ENCODE assay signal across 1 cellular context in genomic region chrX:37846141-37846540, GRCh38.
TF ChIP-seq lines count a peak whose summit lies in the region.

No MANE protein-coding gene starts in this region.

TF ChIP-seq in GM12878, 131 proteins besides CTCF, POLR2A, EP300 and RAD21 (continued from another document):
- TF ChIP-seq BCLAF1 (IDR thresholded peaks at IDR 0.05) (no peak), RAD51 (IDR thresholded peaks at IDR 0.05) (no peak), ETV6 (conservative IDR thresholded peaks at IDR 0.05 in 1 of 2, IDR thresholded peaks at IDR 0.05 in 1 of 2; ENCODE audit: borderline replicate concordance in 1 of 2, low read depth in 1 of 2) (no peak), KAT2A (conservative IDR thresholded peaks at IDR 0.05; ENCODE audit: control insufficient read depth, low read depth, low read length) (no peak), SKIL (IDR thresholded peaks at IDR 0.05; ENCODE audit: low read depth, poor library complexity, severe bottlenecking) (no peak), CHD4 (IDR thresholded peaks at IDR 0.05) (no peak), ATF7 (IDR thresholded peaks at IDR 0.05; ENCODE audit: low read depth) (no peak), ASH2L (IDR thresholded peaks at IDR 0.05; ENCODE audit: borderline replicate concordance, low read depth) (no peak)
- TF ChIP-seq, protein P1, sequence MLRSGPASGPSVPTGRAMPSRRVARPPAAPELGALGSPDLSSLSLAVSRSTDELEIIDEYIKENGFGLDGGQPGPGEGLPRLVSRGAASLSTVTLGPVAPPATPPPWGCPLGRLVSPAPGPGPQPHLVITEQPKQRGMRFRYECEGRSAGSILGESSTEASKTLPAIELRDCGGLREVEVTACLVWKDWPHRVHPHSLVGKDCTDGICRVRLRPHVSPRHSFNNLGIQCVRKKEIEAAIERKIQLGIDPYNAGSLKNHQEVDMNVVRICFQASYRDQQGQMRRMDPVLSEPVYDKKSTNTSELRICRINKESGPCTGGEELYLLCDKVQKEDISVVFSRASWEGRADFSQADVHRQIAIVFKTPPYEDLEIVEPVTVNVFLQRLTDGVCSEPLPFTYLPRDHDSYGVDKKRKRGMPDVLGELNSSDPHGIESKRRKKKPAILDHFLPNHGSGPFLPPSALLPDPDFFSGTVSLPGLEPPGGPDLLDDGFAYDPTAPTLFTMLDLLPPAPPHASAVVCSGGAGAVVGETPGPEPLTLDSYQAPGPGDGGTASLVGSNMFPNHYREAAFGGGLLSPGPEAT (IDR thresholded peaks at IDR 0.05; ENCODE audit: low read depth), result no peak
- TF ChIP-seq, protein P2, sequence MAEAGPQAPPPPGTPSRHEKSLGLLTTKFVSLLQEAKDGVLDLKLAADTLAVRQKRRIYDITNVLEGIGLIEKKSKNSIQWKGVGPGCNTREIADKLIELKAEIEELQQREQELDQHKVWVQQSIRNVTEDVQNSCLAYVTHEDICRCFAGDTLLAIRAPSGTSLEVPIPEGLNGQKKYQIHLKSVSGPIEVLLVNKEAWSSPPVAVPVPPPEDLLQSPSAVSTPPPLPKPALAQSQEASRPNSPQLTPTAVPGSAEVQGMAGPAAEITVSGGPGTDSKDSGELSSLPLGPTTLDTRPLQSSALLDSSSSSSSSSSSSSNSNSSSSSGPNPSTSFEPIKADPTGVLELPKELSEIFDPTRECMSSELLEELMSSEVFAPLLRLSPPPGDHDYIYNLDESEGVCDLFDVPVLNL (IDR thresholded peaks at IDR 0.05; ENCODE audit: low read depth, low read length), result no peak
- TF ChIP-seq, protein P3, sequence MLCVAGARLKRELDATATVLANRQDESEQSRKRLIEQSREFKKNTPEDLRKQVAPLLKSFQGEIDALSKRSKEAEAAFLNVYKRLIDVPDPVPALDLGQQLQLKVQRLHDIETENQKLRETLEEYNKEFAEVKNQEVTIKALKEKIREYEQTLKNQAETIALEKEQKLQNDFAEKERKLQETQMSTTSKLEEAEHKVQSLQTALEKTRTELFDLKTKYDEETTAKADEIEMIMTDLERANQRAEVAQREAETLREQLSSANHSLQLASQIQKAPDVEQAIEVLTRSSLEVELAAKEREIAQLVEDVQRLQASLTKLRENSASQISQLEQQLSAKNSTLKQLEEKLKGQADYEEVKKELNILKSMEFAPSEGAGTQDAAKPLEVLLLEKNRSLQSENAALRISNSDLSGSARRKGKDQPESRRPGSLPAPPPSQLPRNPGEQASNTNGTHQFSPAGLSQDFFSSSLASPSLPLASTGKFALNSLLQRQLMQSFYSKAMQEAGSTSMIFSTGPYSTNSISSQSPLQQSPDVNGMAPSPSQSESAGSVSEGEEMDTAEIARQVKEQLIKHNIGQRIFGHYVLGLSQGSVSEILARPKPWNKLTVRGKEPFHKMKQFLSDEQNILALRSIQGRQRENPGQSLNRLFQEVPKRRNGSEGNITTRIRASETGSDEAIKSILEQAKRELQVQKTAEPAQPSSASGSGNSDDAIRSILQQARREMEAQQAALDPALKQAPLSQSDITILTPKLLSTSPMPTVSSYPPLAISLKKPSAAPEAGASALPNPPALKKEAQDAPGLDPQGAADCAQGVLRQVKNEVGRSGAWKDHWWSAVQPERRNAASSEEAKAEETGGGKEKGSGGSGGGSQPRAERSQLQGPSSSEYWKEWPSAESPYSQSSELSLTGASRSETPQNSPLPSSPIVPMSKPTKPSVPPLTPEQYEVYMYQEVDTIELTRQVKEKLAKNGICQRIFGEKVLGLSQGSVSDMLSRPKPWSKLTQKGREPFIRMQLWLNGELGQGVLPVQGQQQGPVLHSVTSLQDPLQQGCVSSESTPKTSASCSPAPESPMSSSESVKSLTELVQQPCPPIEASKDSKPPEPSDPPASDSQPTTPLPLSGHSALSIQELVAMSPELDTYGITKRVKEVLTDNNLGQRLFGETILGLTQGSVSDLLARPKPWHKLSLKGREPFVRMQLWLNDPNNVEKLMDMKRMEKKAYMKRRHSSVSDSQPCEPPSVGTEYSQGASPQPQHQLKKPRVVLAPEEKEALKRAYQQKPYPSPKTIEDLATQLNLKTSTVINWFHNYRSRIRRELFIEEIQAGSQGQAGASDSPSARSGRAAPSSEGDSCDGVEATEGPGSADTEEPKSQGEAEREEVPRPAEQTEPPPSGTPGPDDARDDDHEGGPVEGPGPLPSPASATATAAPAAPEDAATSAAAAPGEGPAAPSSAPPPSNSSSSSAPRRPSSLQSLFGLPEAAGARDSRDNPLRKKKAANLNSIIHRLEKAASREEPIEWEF (IDR thresholded peaks at IDR 0.05; ENCODE audit: insufficient replicate concordance, low read depth, low read length), result no peak
